ENCODE assay signal across 8 cellular contexts in the genomic region with DNA sequence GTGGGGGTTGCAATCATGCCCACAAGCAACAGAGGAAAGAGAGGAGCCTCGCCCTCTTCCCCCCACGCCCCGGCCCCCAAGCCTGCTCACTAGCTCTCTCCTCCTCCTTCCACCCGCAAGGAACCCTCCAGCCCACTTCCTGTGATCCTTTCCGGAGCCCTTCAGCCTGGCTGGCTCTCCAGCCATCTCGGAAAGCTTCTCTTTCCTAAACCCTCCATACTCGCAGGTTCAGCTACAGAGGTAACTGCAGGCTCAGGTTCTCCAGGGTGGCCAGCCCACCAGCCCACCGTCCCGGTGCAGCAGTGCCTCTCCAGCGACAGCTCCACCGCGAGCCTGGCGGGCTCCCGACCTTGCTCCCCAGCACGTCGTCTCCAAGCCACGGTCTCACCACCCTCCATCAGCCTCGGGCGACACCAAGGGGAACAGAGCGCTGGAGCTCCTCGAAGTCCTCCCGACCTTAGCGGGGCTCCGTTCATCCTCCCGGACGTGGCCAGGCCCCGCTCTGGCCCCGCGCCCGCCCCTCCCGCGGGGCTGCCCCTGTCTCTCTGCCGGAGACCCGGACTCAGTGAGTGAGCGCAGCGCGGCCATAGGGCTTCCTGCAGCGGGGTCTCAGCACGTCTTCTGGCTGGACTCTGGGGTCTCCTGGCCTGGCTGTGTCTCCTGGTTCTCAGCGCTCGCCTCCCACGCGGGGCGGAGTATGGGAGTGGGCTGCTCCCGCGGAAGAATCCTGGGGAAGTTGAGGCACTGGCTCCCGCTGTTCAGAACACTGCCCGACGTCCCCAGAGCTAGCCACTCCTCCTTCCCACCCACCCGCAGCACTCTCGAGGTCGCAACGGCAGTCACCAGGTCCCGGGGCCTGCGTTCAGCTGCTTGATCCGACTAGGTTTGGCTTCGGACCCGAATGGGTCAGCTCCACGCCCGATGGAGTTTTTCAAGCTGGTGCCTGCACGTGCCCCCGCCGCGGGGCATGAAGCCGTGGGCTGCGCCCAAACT. TPM values are rescaled to one million over a fixed set of nuclear protein-coding genes. Genes with fewer than 3 reads are reported as not detected.
A peak's percentile ranks its signal among the peaks of the same experiment; 100 is the strongest.
DNase-seq lines count a peak whose midpoint lies in the region; ATAC-seq and TF ChIP-seq lines count a peak whose summit lies in the region.

No MANE protein-coding gene starts in this region.

- H3K27me3 ChIP-seq in breast epithelium = no peaks in the 10 kb centered on the region

- TF ChIP-seq POLR2A in breast epithelium (IDR thresholded peaks at IDR 0.05) = no peak

- H3K4me1 ChIP-seq in breast epithelium = no peaks in the 10 kb centered on the region

- POLR2A ChIA-PET in MCF 10A (lab: Yijun Ruan, JAX) = interaction anchor here (0.9 kb wide), 1 partner anchor 34 kb away, joined by 3 read pairs; no protein-coding TSS in a partner anchor

- DNase-seq in breast epithelium (ENCODE audit: low spot score in 2 of 2) (no peak), MCF 10A (ENCODE audit: unreplicated experiment) (no peak), germinal center (ENCODE audit: low spot score) (peak; percentile 16), omental fat pad (ENCODE audit: low spot score) (no peak), COLO668 (lab: John Stamatoyannopoulos, UW; ENCODE audit: unreplicated experiment) (no peak)
- peak; percentile 47 for DNase-seq in activated T-cell treated with anti-CD3 and anti-CD28 coated beads, Interleukin-2, amount 50 U/mL, for 1 hour

- H3K4me3 ChIP-seq in breast epithelium = peak overlapping the region; percentile 57 to 78 (median 63)

- H3K27ac Mint-ChIP-seq in MCF 10A (ENCODE audit: low read depth, unreplicated experiment) = no peak overlapping the region

- H3K9me3 ChIP-seq in breast epithelium = no peaks in the 10 kb centered on the region

- no peak overlapping the region for H3K4me3 Mint-ChIP-seq in MCF 10A (ENCODE audit: unreplicated experiment)

- no peaks in the 10 kb centered on the region for H3K9me3 Mint-ChIP-seq in MCF 10A (ENCODE audit: unreplicated experiment)

- CTCF ChIA-PET in MCF 10A (lab: Yijun Ruan, JAX) = interaction anchor here (0.6 to 1.2 kb wide), 4 partner anchors 26 to 365 kb away, joined by 3 to 4 read pairs (median 3); no protein-coding TSS in a partner anchor

- intact Hi-C loops in breast epithelium (cut with DNase I; ENCODE audit: low total_unique reads) (no loop called here), MCF 10A (cut with micrococcal nuclease) (no loop called here)

- H3K27me3 Mint-ChIP-seq in MCF 10A (ENCODE audit: insufficient read depth, unreplicated experiment) = peaks cover 30% of the 10 kb centered on the region

- peak; percentile 65 for ATAC-seq in omental fat pad (ENCODE audit: low FRiP score)
- ATAC-seq in GM18861 (IDR thresholded peaks at IDR 0.05; ENCODE audit: unreplicated experiment) = no peak
- ATAC-seq in HG02973 (IDR thresholded peaks at IDR 0.05; ENCODE audit: unreplicated experiment) = no peak

- TF ChIP-seq CTCF in breast epithelium (IDR thresholded peaks at IDR 0.05) (no peak), MCF 10A (IDR thresholded peaks at IDR 0.05; ENCODE audit: unreplicated experiment) (no peak), omental fat pad (IDR thresholded peaks at IDR 0.05) (no peak)

- no TSS peak for BruUV-seq in MCF 10A (replicated peaks; lab: Mats Ljungman, UMichigan)

- H3K36me3 ChIP-seq in breast epithelium = no peaks in the 10 kb centered on the region

- no peaks in the 10 kb centered on the region for H3K36me3 Mint-ChIP-seq in MCF 10A (ENCODE audit: insufficient read depth, unreplicated experiment)

- H3K4me1 Mint-ChIP-seq in MCF 10A (ENCODE audit: insufficient read depth, unreplicated experiment) = no peaks in the 10 kb centered on the region

- H3K27ac ChIP-seq in breast epithelium = peak overlapping the region; percentile 52 to 79

RNA-seq across cellular contexts. Expression of gene ODF4, which starts 12.8 kb away (rescaled TPM):
- total RNA-seq in breast epithelium (not detected), MCF 10A (2022) (not detected in 2 replicates), omental fat pad (not detected)

RNA-seq across cellular contexts. Expression of gene ARHGEF15, which starts 16.8 kb away (rescaled TPM):
- total RNA-seq in breast epithelium = 10 to 100 TPM in 2 of 3 donors, 1 to 10 TPM in 1; 2.9 to 75.4 (median 11.5) TPM
- total RNA-seq in MCF 10A (2022) = not detected in 2 replicates
- total RNA-seq in omental fat pad = 100 to 1,000 TPM in 1 of 4 donors, 10 to 100 TPM in 2, 1 to 10 TPM in 1; 8.6 to 132 (median 60.4) TPM

RNA-seq across cellular contexts. Expression of gene SLC25A35, which starts 31.7 kb away (rescaled TPM):
- total RNA-seq in breast epithelium (1 to 10 TPM in 2 of 3 donors, under 1 TPM in 1; 0.96 to 4.7 (median 3.3) TPM), MCF 10A (2022) (2.2 and 4.0 TPM in 2 replicates), omental fat pad (1 to 10 TPM; 1.0 to 4.0 (median 3.1) TPM)

RNA-seq across cellular contexts. Expression of gene RANGRF, which starts 38.4 kb away (rescaled TPM):
- 10 to 100 TPM; 22.1 to 25.2 (median 23.1) TPM for total RNA-seq in breast epithelium
- 38.6 and 41.8 TPM in 2 replicates for total RNA-seq in MCF 10A (2022)
- 10 to 100 TPM; 16.7 to 31.4 (median 23.0) TPM for total RNA-seq in omental fat pad

Comparison
In these comparisons a context has a peak if more than half of its experiments do, and no peak if none do; other contexts are left out.
1. DNase-seq: peak in activated T-cell treated with anti-CD3 and anti-CD28 coated beads, Interleukin-2, amount 50 U/mL, for 1 hour (single experiment) and germinal center (single experiment); none in breast epithelium (0 of 2), MCF 10A (single experiment), omental fat pad (single experiment) and COLO668 (single experiment).